Comparison of ENCODE assay signal across 33 cellular contexts in the genomic region with DNA sequence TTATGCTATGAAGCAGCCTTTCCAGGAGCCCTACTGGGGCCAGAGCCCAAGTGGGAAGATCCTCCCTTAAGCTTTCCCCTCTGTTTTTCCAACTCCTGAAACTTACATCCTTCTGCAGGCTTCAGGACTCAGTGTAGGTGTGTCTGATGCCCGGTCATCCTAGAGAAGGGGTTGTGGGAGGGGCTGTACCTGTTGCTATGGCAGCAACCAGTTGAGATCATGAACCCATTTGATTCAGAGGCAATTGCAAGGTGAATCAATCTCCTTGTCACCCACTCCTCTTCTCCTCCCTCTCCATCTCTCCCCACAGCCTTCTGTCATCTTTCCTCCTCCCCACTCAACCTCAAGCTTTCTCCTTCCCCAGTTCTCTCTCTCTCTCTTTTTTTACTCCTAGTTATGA.
"Had no signal": no experiment of that assay in that cellular context is flagged by ENCODE, and none has a peak within 500 bp of the region (broad histone marks: within the 10 kb centered on the region; RNA-seq: fewer than 3 reads in every experiment).

No MANE protein-coding gene starts in this region.

- H3K4me1 ChIP-seq: adrenal gland, breast epithelium, Peyer's patch, SJSA1 had no signal

- H3K36me3 Mint-ChIP-seq: activated naive CD4-positive, alpha-beta T cell treated with anti-CD3 and anti-CD28 coated beads, Interleukin-2, amount 50 U/mL, for 72 hours had no signal

- ATAC-seq: activated naive CD4-positive, alpha-beta T cell treated with anti-CD3 and anti-CD28 coated beads, Interleukin-2, amount 50 U/mL, for 72 hours; activated T-cell treated with anti-CD3 and anti-CD28 coated beads, Interleukin-2, amount 50 U/mL, for 4 hours; body of pancreas; PC-3 had no signal

- H3K4me1 Mint-ChIP-seq: activated CD4-positive, alpha-beta T cell treated with anti-CD3 and anti-CD28 coated beads, Interleukin-2, amount 10 ng/mL, durations not matched to agents 24 days and 14 days had no signal

- H3K4me3 Mint-ChIP-seq: activated CD4-positive, alpha-beta T cell treated with anti-CD3 and anti-CD28 coated beads, Interleukin-2, amount 10 ng/mL, durations not matched to agents 24 days and 14 days; activated naive CD4-positive, alpha-beta T cell treated with anti-CD3 and anti-CD28 coated beads for 36 hours; activated T-cell treated with anti-CD3 and anti-CD28 coated beads, Interleukin-2, amount 50 U/mL, for 4 hours; activated T-helper 1 cell treated with anti-CD3 and anti-CD28 coated beads, Interleukin-12 subunit alpha, Interleukin-12 subunit beta, Interleukin-2, Interleukin-4 antibody, amounts not matched to agents 30 ng/mL and 10 ng/mL and 1 ng/mL, durations not matched to agents 14 hours and 24 hours and 36 hours; T-helper 1 cell treated with Interleukin-12 subunit alpha and Interleukin-12 subunit beta and Interleukin-4 antibody, amounts not matched to agents 30 μg/mL and 1 μg/mL, for 36 hours; T-helper 2 cell treated with Interferon-gamma antibody and Interleukin-4, amounts not matched to agents 5 μg/mL and 100 μg/mL, for 36 hours had no signal

- DNase-seq: activated CD4-positive, alpha-beta T cell treated with anti-CD3 and anti-CD28 coated beads, Interleukin-2, amount 10 ng/mL, durations not matched to agents 24 days and 14 days; activated CD4-positive, alpha-beta T cell treated with anti-CD3 and anti-CD28 coated beads, Interleukin-2, amount 50 U/mL, for 4 hours; activated CD8-positive, alpha-beta memory T cell treated with anti-CD3 and anti-CD28 coated beads, Interleukin-2, amount 50 U/mL, for 4 hours; activated gamma-delta T cell treated with Interleukin-2 at 50 U/mL for 16 hours; activated naive CD4-positive, alpha-beta T cell treated with anti-CD3 and anti-CD28 coated beads for 36 hours; activated T-cell treated with anti-CD3 and anti-CD28 coated beads for 4 hours; activated T-cell treated with anti-CD3 and anti-CD28 coated beads, Interleukin-2, amount 50 U/mL, for 4 hours; adrenal gland; body of pancreas; Kasumi-1; KG1; MM.1S; MV-4-11; NCI-H1092; NCI-H1694 treated with DMSO at 0.1 percent for 48 hours; NCI-H2029; NCI-H2171 treated with DMSO at 0.1 percent for 48 hours; NCI-H446; NCI-H510A treated with DMSO at 0.1 percent for 48 hours; NCI-H526 treated with DMSO at 0.1 percent for 48 hours; NK-92 treated with Interleukin-12 subunit alpha and Interleukin-12 subunit beta, amount 100 ng/mL, for 24 hours; PC-3; Peyer's patch; RPMI8226; SHP77 treated with DMSO at 0.1 percent for 48 hours; SK-N-SH had no signal

- H3K27ac Mint-ChIP-seq: activated CD4-positive, alpha-beta T cell treated with anti-CD3 and anti-CD28 coated beads, Interleukin-2, amount 10 ng/mL, durations not matched to agents 24 days and 14 days; activated naive CD4-positive, alpha-beta T cell treated with anti-CD3 and anti-CD28 coated beads for 36 hours; activated naive CD4-positive, alpha-beta T cell treated with anti-CD3 and anti-CD28 coated beads, Interleukin-2, amount 50 U/mL, for 72 hours; activated T-helper 1 cell treated with anti-CD3 and anti-CD28 coated beads, Interleukin-12 subunit alpha, Interleukin-12 subunit beta, Interleukin-2, Interleukin-4 antibody, amounts not matched to agents 30 ng/mL and 10 ng/mL and 1 ng/mL, durations not matched to agents 14 hours and 24 hours and 36 hours; T-helper 1 cell treated with Interleukin-12 subunit alpha and Interleukin-12 subunit beta and Interleukin-4 antibody, amounts not matched to agents 30 μg/mL and 1 μg/mL, for 36 hours; T-helper 2 cell treated with Interferon-gamma antibody and Interleukin-4, amounts not matched to agents 5 μg/mL and 100 μg/mL, for 36 hours had no signal

- H3K4me3 ChIP-seq: adrenal gland, body of pancreas, breast epithelium, coronary artery, Peyer's patch, SJSA1 had no signal

- H3K9me3 ChIP-seq: adrenal gland, body of pancreas, breast epithelium, Peyer's patch, SJSA1, SK-N-SH had no signal

- H3K9me3 Mint-ChIP-seq: activated naive CD4-positive, alpha-beta T cell treated with anti-CD3 and anti-CD28 coated beads for 36 hours; activated T-cell treated with anti-CD3 and anti-CD28 coated beads, Interleukin-2, amount 50 U/mL, for 4 hours; activated T-helper 1 cell treated with anti-CD3 and anti-CD28 coated beads, Interleukin-12 subunit alpha, Interleukin-12 subunit beta, Interleukin-2, Interleukin-4 antibody, amounts not matched to agents 30 ng/mL and 10 ng/mL and 1 ng/mL, durations not matched to agents 14 hours and 24 hours and 36 hours; T-helper 1 cell treated with Interleukin-12 subunit alpha and Interleukin-12 subunit beta and Interleukin-4 antibody, amounts not matched to agents 30 μg/mL and 1 μg/mL, for 36 hours; T-helper 2 cell treated with Interferon-gamma antibody and Interleukin-4, amounts not matched to agents 5 μg/mL and 100 μg/mL, for 36 hours had no signal

- H3K27ac ChIP-seq: adrenal gland, body of pancreas, breast epithelium, coronary artery, Peyer's patch, SJSA1 had no signal

- H3K36me3 ChIP-seq: adrenal gland, breast epithelium, Peyer's patch, SJSA1 had no signal
